Comparison of ENCODE assay signal across 21 cellular contexts in genomic region chr14:56280843-56281242, GRCh38.
A peak's percentile ranks its signal among the peaks of the same experiment; 100 is the strongest.
DNase-seq lines count a peak whose midpoint lies in the region; ATAC-seq, FAIRE-seq and TF ChIP-seq lines count a peak whose summit lies in the region.
"Had no signal": no experiment of that assay in that cellular context is flagged by ENCODE, and none has a peak within 500 bp of the region (broad histone marks: within the 10 kb centered on the region; RNA-seq: fewer than 3 reads in every experiment).

No MANE protein-coding gene starts in this region.

- H3K36me3 ChIP-seq in cardiac muscle cell, result no peaks in the 10 kb centered on the region
- H3K36me3 ChIP-seq: ascending aorta had no signal

- intact Hi-C loops in right cardiac atrium (cut with DNase I), result no loop called here

- FAIRE-seq in frontal cortex (lab: Jason Lieb, UNC), result peak; percentile 3
- FAIRE-seq: RCC 7860, urothelium cell line had no signal

- ATAC-seq in right cardiac atrium (no peak), HG03378 (IDR thresholded peaks at IDR 0.05; ENCODE audit: unreplicated experiment) (no peak), HG02870 (IDR thresholded peaks at IDR 0.05; ENCODE audit: unreplicated experiment) (no peak), GM19463 (IDR thresholded peaks at IDR 0.05; ENCODE audit: unreplicated experiment) (no peak), HG03097 (IDR thresholded peaks at IDR 0.05; ENCODE audit: low FRiP score, unreplicated experiment) (no peak)
- ATAC-seq: activated CD4-positive, CD25-positive, alpha-beta regulatory T cell treated with anti-CD3 and anti-CD28 coated beads, Interleukin-2, amount 50 U/mL, for 24 hours; activated T-cell treated with anti-CD3 and anti-CD28 coated beads, Interleukin-2, amount 50 U/mL, for 72 hours; GM23338 had no signal

- in situ Hi-C loops in astrocyte of the cerebellum (cut with HindIII; ENCODE audit: low sequenced_read_pairs), result no loop called here

- no peak for DNase-seq in cardiac muscle cell (ENCODE audit: low read depth in 1 of 2, low spot score in 1 of 2)
- no peak for DNase-seq in right cardiac atrium
- DNase-seq in astrocyte of the cerebellum (ENCODE audit: low read depth), result no peak
- DNase-seq in frontal cortex (ENCODE audit: low spot score in 2 of 2), result no peak
- DNase-seq: activated CD8-positive, alpha-beta memory T cell treated with anti-CD3 and anti-CD28 coated beads for 24 hours; activated T-cell treated with anti-CD3 and anti-CD28 coated beads, Interleukin-2, amount 50 U/mL, for 72 hours; NCI-H1436; nephron progenitor cell; stimulated activated CD4-positive, alpha-beta T cell treated with anti-CD3 and anti-CD28 coated beads, Interleukin-12 subunit alpha, Interleukin-12 subunit beta, amount 100 ng/mL, for 4 hours; stimulated activated CD8-positive, alpha-beta memory T cell treated with anti-CD3 and anti-CD28 coated beads, Interleukin-4, amount 100 ng/mL, for 48 hours; T1000 had no signal

- H3K4me3 ChIP-seq in cardiac muscle cell, result no peak overlapping the region
- no peak overlapping the region for H3K4me3 ChIP-seq in right cardiac atrium (ENCODE audit: low read length)
- no peak overlapping the region for H3K4me3 ChIP-seq in astrocyte of the cerebellum (ENCODE audit: low read depth, low read length)
- H3K4me3 ChIP-seq: ascending aorta, GM23338, SK-N-MC had no signal

- TF ChIP-seq CTCF in cardiac muscle cell (IDR thresholded peaks at IDR 0.05; ENCODE audit: low read depth, low read length) (peak; percentile 16), astrocyte of the cerebellum (IDR thresholded peaks at IDR 0.05; ENCODE audit: low read depth, low read length, missing control alignments) (peak; percentile 17)

- 94% methylated on average over 2 of the region's 2 CpGs for WGBS in right cardiac atrium

- H3K4me1 ChIP-seq in cardiac muscle cell (ENCODE audit: low read depth) (no peaks in the 10 kb centered on the region), right cardiac atrium (ENCODE audit: control insufficient read depth, insufficient read depth, low read length) (no peaks in the 10 kb centered on the region)
- H3K4me1 ChIP-seq: ascending aorta had no signal

- H3K27me3 ChIP-seq in cardiac muscle cell, result no peaks in the 10 kb centered on the region
- H3K27me3 ChIP-seq in right cardiac atrium (ENCODE audit: control insufficient read depth, insufficient read depth), result no peaks in the 10 kb centered on the region
- H3K27me3 ChIP-seq: ascending aorta had no signal

- no peak overlapping the region for H3K27ac ChIP-seq in cardiac muscle cell
- no peak overlapping the region for H3K27ac ChIP-seq in right cardiac atrium (ENCODE audit: low read length)
- H3K27ac ChIP-seq: ascending aorta, SK-N-MC had no signal

- H3K9me3 ChIP-seq in cardiac muscle cell (ENCODE audit: low read depth) (no peaks in the 10 kb centered on the region), right cardiac atrium (ENCODE audit: control insufficient read depth, low read length) (no peaks in the 10 kb centered on the region)
- H3K9me3 ChIP-seq: ascending aorta had no signal
